27 cellular contexts compared by ENCODE assay signal in genomic region chr15:93706881-93707280, GRCh38.
"Had no signal": no experiment of that assay in that cellular context is flagged by ENCODE, and none has a peak within 500 bp of the region (broad histone marks: within the 10 kb centered on the region; RNA-seq: fewer than 3 reads in every experiment).

No MANE protein-coding gene starts in this region.

- FAIRE-seq: islet of Langerhans, pancreas, urothelium cell line had no signal

- H3K36me3 ChIP-seq: left ventricle myocardium inferior, pancreas, prostate gland, stomach, thyroid gland, transverse colon, upper lobe of right lung had no signal

- H3K27me3 ChIP-seq: pancreas, stomach, testis, thyroid gland, transverse colon, upper lobe of right lung had no signal

- H3K36me3 Mint-ChIP-seq: immature natural killer cell; mesothelial cell of epicardium; naive B cell; natural killer cell; stimulated activated naive B cell treated with anti-CD40 and anti-IgM and Interleukin-4, amounts not matched to agents 10 μg/mL and 1 μg/mL and 100 μg/mL, for 72 hours had no signal

- H3K27me3 Mint-ChIP-seq: naive B cell; stimulated activated naive B cell treated with anti-CD40 and anti-IgM and Interleukin-4, amounts not matched to agents 10 μg/mL and 1 μg/mL and 100 μg/mL, for 72 hours had no signal

- ATAC-seq: natural killer cell; pancreas; right cardiac atrium; stimulated activated naive B cell treated with anti-CD40 and anti-IgM and Interleukin-4, amounts not matched to agents 10 μg/mL and 1 μg/mL and 100 μg/mL, for 72 hours; stimulated activated naive CD8-positive, alpha-beta T cell treated with anti-CD3 and anti-CD28 coated beads, Interleukin-15, Interleukin-2, amounts not matched to agents 100 U/mL and 50 U/mL, for 24 hours; upper lobe of right lung had no signal

- H3K4me3 ChIP-seq: left ventricle myocardium inferior, lung, pancreas, prostate gland, skin epidermis, stomach, testis, thyroid gland, transverse colon, upper lobe of right lung had no signal

- H3K9me3 ChIP-seq: left ventricle myocardium inferior, pancreas, prostate gland, stomach, testis, thyroid gland, transverse colon, upper lobe of right lung had no signal

- H3K9me3 Mint-ChIP-seq: immature natural killer cell, natural killer cell had no signal

- H3K4me1 Mint-ChIP-seq: immature natural killer cell; naive B cell; natural killer cell; stimulated activated naive B cell treated with anti-CD40 and anti-IgM and Interleukin-4, amounts not matched to agents 10 μg/mL and 1 μg/mL and 100 μg/mL, for 72 hours had no signal

- H3K27ac ChIP-seq: left ventricle myocardium inferior, pancreas, prostate gland, skin epidermis, stomach, testis, thyroid gland, transverse colon, upper lobe of right lung had no signal

- H3K27ac Mint-ChIP-seq: immature natural killer cell; mesothelial cell of epicardium; natural killer cell; stimulated activated naive B cell treated with anti-CD40 and anti-IgM and Interleukin-4, amounts not matched to agents 10 μg/mL and 1 μg/mL and 100 μg/mL, for 72 hours had no signal

- DNase-seq: hypothalamus; immature natural killer cell; left ventricle myocardium inferior; mesendoderm; naive B cell; natural killer cell; pancreas; posterior cingulate gyrus; retina; right cardiac atrium; stimulated activated CD4-positive, alpha-beta T cell treated with anti-CD3 and anti-CD28 coated beads, Interleukin-12 subunit alpha, Interleukin-12 subunit beta, amount 100 ng/mL, for 4 hours; stimulated activated CD4-positive, alpha-beta T cell treated with anti-CD3 and anti-CD28 coated beads, Interleukin-15, amount 100 ng/mL, for 24 hours; stimulated activated CD4-positive, alpha-beta T cell treated with anti-CD3 and anti-CD28 coated beads, Interleukin-2, amount 100 ng/mL, for 24 hours; stimulated activated CD4-positive, alpha-beta T cell treated with anti-CD3 and anti-CD28 coated beads, Interleukin-4, amount 100 ng/mL, for 1 hour; stimulated activated naive B cell treated with anti-CD40 and anti-IgM and Interleukin-4, amounts not matched to agents 10 μg/mL and 1 μg/mL and 100 μg/mL, for 72 hours; stimulated activated naive CD8-positive, alpha-beta T cell treated with anti-CD3 and anti-CD28 coated beads, Interleukin-15, Interleukin-2, amounts not matched to agents 100 U/mL and 50 U/mL, for 24 hours; stomach; thyroid gland; transverse colon; upper lobe of right lung had no signal

- H3K4me3 Mint-ChIP-seq: immature natural killer cell; mesothelial cell of epicardium; naive B cell; natural killer cell; stimulated activated naive B cell treated with anti-CD40 and anti-IgM and Interleukin-4, amounts not matched to agents 10 μg/mL and 1 μg/mL and 100 μg/mL, for 72 hours had no signal

- H3K4me1 ChIP-seq: left ventricle myocardium inferior, pancreas, prostate gland, stomach, testis, thyroid gland, transverse colon, upper lobe of right lung had no signal
